In genomic region chr3:132635052-132635451, GRCh38 we compare ENCODE assay signal across 34 cellular contexts. TPM values are rescaled to one million over a fixed set of nuclear protein-coding genes. Genes with fewer than 3 reads are reported as not detected.
"Had no signal": no experiment of that assay in that cellular context is flagged by ENCODE, and none has a peak within 500 bp of the region (broad histone marks: within the 10 kb centered on the region; RNA-seq: fewer than 3 reads in every experiment).

No MANE protein-coding gene starts in this region.

- H3K9me3 Mint-ChIP-seq: activated CD4-positive, alpha-beta T cell treated with anti-CD3 and anti-CD28 coated beads, Interleukin-2, amount 10 ng/mL, durations not matched to agents 24 days and 14 days; activated CD8-positive, alpha-beta T cell treated with anti-CD3 and anti-CD28 coated beads for 36 hours; activated naive CD4-positive, alpha-beta T cell treated with anti-CD3 and anti-CD28 coated beads for 36 hours; activated naive CD4-positive, alpha-beta T cell treated with anti-CD3 and anti-CD28 coated beads, Interleukin-2, amount 50 U/mL, for 72 hours; activated T-cell treated with anti-CD3 and anti-CD28 coated beads, Interleukin-2, amount 50 U/mL, for 4 hours; activated T-helper 1 cell treated with anti-CD3 and anti-CD28 coated beads, Interleukin-12 subunit alpha, Interleukin-12 subunit beta, Interleukin-2, Interleukin-4 antibody, amounts not matched to agents 30 ng/mL and 10 ng/mL and 1 ng/mL, durations not matched to agents 14 hours and 24 hours and 36 hours had no signal

- H3K27me3 Mint-ChIP-seq: activated CD4-positive, alpha-beta T cell treated with anti-CD3 and anti-CD28 coated beads, Interleukin-2, amount 10 ng/mL, durations not matched to agents 24 days and 14 days; activated CD8-positive, alpha-beta T cell treated with anti-CD3 and anti-CD28 coated beads for 36 hours had no signal

- H3K9me3 ChIP-seq: adrenal gland, body of pancreas, breast epithelium, MG63, Peyer's patch had no signal

- H3K27ac ChIP-seq: adrenal gland, body of pancreas, breast epithelium, Peyer's patch, WERI-Rb-1 had no signal

- DNase-seq: activated CD4-positive, alpha-beta T cell treated with anti-CD3 and anti-CD28 coated beads, Interleukin-2, amount 10 ng/mL, durations not matched to agents 24 days and 14 days; activated CD4-positive, alpha-beta T cell treated with anti-CD3 and anti-CD28 coated beads, Interleukin-2, amount 50 U/mL, for 4 hours; activated CD8-positive, alpha-beta T cell treated with anti-CD3 and anti-CD28 coated beads for 36 hours; activated gamma-delta T cell treated with Interleukin-2 at 50 U/mL for 16 hours; activated naive CD4-positive, alpha-beta T cell treated with anti-CD3 and anti-CD28 coated beads for 36 hours; activated T-cell treated with anti-CD3 and anti-CD28 coated beads for 4 hours; activated T-cell treated with anti-CD3 and anti-CD28 coated beads, Interleukin-2, amount 50 U/mL, for 4 hours; adrenal gland; body of pancreas; caudate nucleus; Karpas-422; KBM-7; MG63; NCI-H1048; NCI-H1105 treated with DMSO at 0.1 percent for 48 hours; NCI-H1436; NCI-H1694; NCI-H1930; NCI-H2081 treated with DMSO at 0.1 percent for 48 hours; NCI-H345; NCI-H524 treated with DMSO at 0.1 percent for 48 hours; NK-92 treated with Interleukin-12 subunit alpha and Interleukin-12 subunit beta, amount 100 ng/mL, for 24 hours; PC-3; Peyer's patch; RPMI8226; T1000; WERI-Rb-1 had no signal

- H3K27me3 ChIP-seq: adrenal gland, body of pancreas, breast epithelium, MG63, Peyer's patch had no signal

- H3K36me3 ChIP-seq: breast epithelium had no signal

- H3K4me3 ChIP-seq: adrenal gland, body of pancreas, breast epithelium, MG63, Peyer's patch had no signal

- H3K27ac Mint-ChIP-seq: activated CD4-positive, alpha-beta T cell treated with anti-CD3 and anti-CD28 coated beads, Interleukin-2, amount 10 ng/mL, durations not matched to agents 24 days and 14 days; activated CD8-positive, alpha-beta T cell treated with anti-CD3 and anti-CD28 coated beads for 36 hours; activated naive CD4-positive, alpha-beta T cell treated with anti-CD3 and anti-CD28 coated beads for 36 hours; activated naive CD4-positive, alpha-beta T cell treated with anti-CD3 and anti-CD28 coated beads, Interleukin-2, amount 50 U/mL, for 72 hours; activated T-helper 1 cell treated with anti-CD3 and anti-CD28 coated beads, Interleukin-12 subunit alpha, Interleukin-12 subunit beta, Interleukin-2, Interleukin-4 antibody, amounts not matched to agents 30 ng/mL and 10 ng/mL and 1 ng/mL, durations not matched to agents 14 hours and 24 hours and 36 hours had no signal

- H3K4me3 Mint-ChIP-seq: activated CD4-positive, alpha-beta T cell treated with anti-CD3 and anti-CD28 coated beads, Interleukin-2, amount 10 ng/mL, durations not matched to agents 24 days and 14 days; activated CD8-positive, alpha-beta T cell treated with anti-CD3 and anti-CD28 coated beads for 36 hours; activated naive CD4-positive, alpha-beta T cell treated with anti-CD3 and anti-CD28 coated beads for 36 hours; activated T-cell treated with anti-CD3 and anti-CD28 coated beads, Interleukin-2, amount 50 U/mL, for 4 hours; activated T-helper 1 cell treated with anti-CD3 and anti-CD28 coated beads, Interleukin-12 subunit alpha, Interleukin-12 subunit beta, Interleukin-2, Interleukin-4 antibody, amounts not matched to agents 30 ng/mL and 10 ng/mL and 1 ng/mL, durations not matched to agents 14 hours and 24 hours and 36 hours had no signal

- ATAC-seq: activated CD8-positive, alpha-beta T cell treated with anti-CD3 and anti-CD28 coated beads for 36 hours; activated naive CD4-positive, alpha-beta T cell treated with anti-CD3 and anti-CD28 coated beads, Interleukin-2, amount 50 U/mL, for 72 hours; activated T-cell treated with anti-CD3 and anti-CD28 coated beads, Interleukin-2, amount 50 U/mL, for 4 hours; body of pancreas; PC-3 had no signal

- H3K4me1 ChIP-seq: adrenal gland, body of pancreas, breast epithelium, Peyer's patch had no signal

RNA-seq across cellular contexts. Expression of gene ACKR4, which starts 38.0 kb away (rescaled TPM):
- total RNA-seq: activated CD8-positive, alpha-beta memory T cell treated with anti-CD3 and anti-CD28 coated beads for 36 hours; activated CD8-positive, alpha-beta T cell treated with anti-CD3 and anti-CD28 coated beads for 36 hours; activated naive CD4-positive, alpha-beta T cell treated with anti-CD3 and anti-CD28 coated beads for 36 hours; activated T-cell treated with anti-CD3 and anti-CD28 coated beads, Interleukin-2, amount 50 U/mL, for 4 hours; astrocyte; PC-3; T-helper 1 cell treated with Interleukin-12 subunit alpha and Interleukin-12 subunit beta and Interleukin-4 antibody, amounts not matched to agents 30 ng/mL and 1 ng/mL, for 36 hours; T-helper 2 cell treated with Interferon-gamma antibody and Interleukin-4, amounts not matched to agents 100 ng/mL and 5 ng/mL, for 36 hours had no signal
